In genomic region chr2:176454893-176455810, GRCh38 we compare ENCODE assay signal across 8 cellular contexts.
DNase-seq lines count a peak whose midpoint lies in the region; ATAC-seq and TF ChIP-seq lines count a peak whose summit lies in the region.

No MANE protein-coding gene starts in this region.

- DNase-seq in AG09309 (ENCODE audit: low read depth) = no peak
- peak; percentile 76 for DNase-seq in LoVo (ENCODE audit: low spot score)
- DNase-seq in RWPE1 (ENCODE audit: low spot score) = peak; percentile 46
- DNase-seq in activated T-helper 9 cell treated with anti-CD3 and anti-CD28 coated beads, Interleukin-2, amount 50 U/mL, for 16 hours (ENCODE audit: low read depth) = peak; percentile 61
- DNase-seq in ovary = peak; percentile 76 to 92 (median 89)
- DNase-seq in thoracic aorta (ENCODE audit: low spot score) = peak; percentile 53

- ATAC-seq in GM19035 (IDR thresholded peaks at IDR 0.05; ENCODE audit: unreplicated experiment) (peak; percentile 70), gastroesophageal sphincter (peak; percentile 22), thoracic aorta (ENCODE audit: insufficient number of reproducible peaks, low FRiP score, low read depth) (no peak)

- CTCF ChIA-PET in RWPE1 (lab: Yijun Ruan, JAX) = interaction anchor here (0.5 to 3.5 kb wide), 23 partner anchors 9 to 328 kb away, joined by 3 to 38 read pairs (median 3); no protein-coding TSS in a partner anchor

- H3K36me3 ChIP-seq in gastroesophageal sphincter = no peaks in the 10 kb centered on the region
- H3K36me3 ChIP-seq in ovary = no peaks in the 10 kb centered on the region
- H3K36me3 ChIP-seq in thoracic aorta = no peaks in the 10 kb centered on the region

- H3K4me1 ChIP-seq in gastroesophageal sphincter (peaks cover 0 to 14% (median 6%) of the 10 kb centered on the region in 3 donors), ovary (ENCODE audit: insufficient read depth) (peaks cover 2% of the 10 kb centered on the region), thoracic aorta (ENCODE audit: control insufficient read depth in 1 of 2, low read depth in 2 of 2) (peaks cover 0 to 5% of the 10 kb centered on the region in 2 donors)

- intact Hi-C loops in ovary (cut with DNase I) = loop anchor here (5.0 to 10.0 kb wide), 7 partner anchors 97 to 313 kb away; partner anchors contain the start of gene HOXD3 (in 1 of the 4)

- TF ChIP-seq EP300 in gastroesophageal sphincter (IDR thresholded peaks at IDR 0.05) (no peak), ovary (IDR thresholded peaks at IDR 0.05) (no peak)

- TF ChIP-seq CTCF in AG09309 (IDR thresholded peaks at IDR 0.05; ENCODE audit: control insufficient read depth, insufficient read depth, low read depth, low read length, missing control alignments) (peak; percentile 85), RWPE1 (conservative IDR thresholded peaks at IDR 0.05; ENCODE audit: low read depth) (peak; percentile 86), gastroesophageal sphincter (IDR thresholded peaks at IDR 0.05) (peak; percentile 87 to 92 (median 90)), ovary (IDR thresholded peaks at IDR 0.05) (peak; percentile 68 to 87 (median 82)), thoracic aorta (IDR thresholded peaks at IDR 0.05) (peak; percentile 95)

- H3K27me3 ChIP-seq in gastroesophageal sphincter = peaks cover 49% of the 10 kb centered on the region
- H3K27me3 ChIP-seq in ovary = no peaks in the 10 kb centered on the region
- H3K27me3 ChIP-seq in thoracic aorta (replicated peaks; ENCODE audit: insufficient read depth) = no peaks in the 10 kb centered on the region

- H3K4me3 ChIP-seq in AG09309 (ENCODE audit: control insufficient read depth, low read depth, low read length) = no peak overlapping the region
- H3K4me3 ChIP-seq in gastroesophageal sphincter = no peak overlapping the region
- no peak overlapping the region for H3K4me3 ChIP-seq in ovary
- no peak overlapping the region for H3K4me3 ChIP-seq in thoracic aorta

- no peak for TF ChIP-seq POLR2A in gastroesophageal sphincter (IDR thresholded peaks at IDR 0.05)
- TF ChIP-seq POLR2A in ovary (IDR thresholded peaks at IDR 0.05) = no peak

- WGBS in gastroesophageal sphincter (ENCODE audit: low coverage in 1 of 2), 2 donors = 9 to 12% methylated on average over 10 of the region's 11 CpGs
- 10 to 12% (median 12%) methylated on average over 11 of the region's 11 CpGs for WGBS in ovary, 3 donors

- H3K27ac ChIP-seq in RWPE1 (no peak overlapping the region), gastroesophageal sphincter (peak overlapping the region in 3 of 4 donors; percentile 9 to 56 (median 40)), ovary (no peak overlapping the region), thoracic aorta (no peak overlapping the region)

- POLR2A ChIA-PET in RWPE1 (lab: Yijun Ruan, JAX; ENCODE audit: low non-redundant PET) = no interaction called here

- H3K9me3 ChIP-seq in gastroesophageal sphincter = no peaks in the 10 kb centered on the region
- no peaks in the 10 kb centered on the region for H3K9me3 ChIP-seq in ovary
- no peaks in the 10 kb centered on the region for H3K9me3 ChIP-seq in thoracic aorta

Comparison
In these comparisons a context has a peak if more than half of its experiments do, and no peak if none do; other contexts are left out.
1. H3K27ac ChIP-seq: peak in gastroesophageal sphincter (3 of 4); none in RWPE1 (single experiment), ovary (0 of 2) and thoracic aorta (0 of 2).
2. Peak in every context shown above with its lines, with median percentiles within 50 percentile points of each other: CTCF ChIP-seq.